Comparison of ENCODE assay signal across 17 cellular contexts in genomic region chr11:1402776-1403620, GRCh38. TPM values are rescaled to one million over a fixed set of nuclear protein-coding genes. Genes with fewer than 3 reads are reported as not detected.
DNase-seq lines count a peak whose midpoint lies in the region; ATAC-seq and TF ChIP-seq lines count a peak whose summit lies in the region.
"Had no signal": no experiment of that assay in that cellular context is flagged by ENCODE, and none has a peak within 500 bp of the region (broad histone marks: within the 10 kb centered on the region; RNA-seq: fewer than 3 reads in every experiment).

No MANE protein-coding gene starts in this region.

- no peak overlapping the region for H3K4me3 Mint-ChIP-seq in natural killer cell treated with Interleukin-12 subunit alpha and Interleukin-12 subunit beta and Interleukin-15 and Interleukin-18, amount 100 ng/mL, for 72 hours
- no peak overlapping the region for H3K4me3 Mint-ChIP-seq in natural killer cell
- H3K4me3 Mint-ChIP-seq: B cell; CD8-positive, alpha-beta T cell; T-cell had no signal

- peak; percentile 42 for DNase-seq in natural killer cell treated with Interleukin-12 subunit alpha and Interleukin-12 subunit beta and Interleukin-15 and Interleukin-18, amount 100 ng/mL, for 72 hours (ENCODE audit: low spot score)
- DNase-seq in natural killer cell (no peak), NB4 (ENCODE audit: low read depth) (peak; percentile 79), dermis blood vessel endothelial cell (no peak), T-helper 1 cell (no peak), foreskin fibroblast (no peak)
- DNase-seq: DMS79 treated with DMSO at 0.1 percent for 48 hours, GDM1, KBM-7, NCI-H1048, NCI-H2081 treated with DMSO at 0.1 percent for 48 hours, NCI-H226, SK-N-SH, T-cell had no signal

- H3K27ac ChIP-seq in angular gyrus (ENCODE audit: low read depth, low read length), result peak overlapping the region; percentile 0

- H3K27me3 Mint-ChIP-seq in natural killer cell treated with Interleukin-12 subunit alpha and Interleukin-12 subunit beta and Interleukin-15 and Interleukin-18, amount 100 ng/mL, for 72 hours, result no peaks in the 10 kb centered on the region
- H3K27me3 Mint-ChIP-seq in natural killer cell (ENCODE audit: low read depth in 2 of 2), result no peaks in the 10 kb centered on the region

- no peaks in the 10 kb centered on the region for H3K9me3 Mint-ChIP-seq in natural killer cell treated with Interleukin-12 subunit alpha and Interleukin-12 subunit beta and Interleukin-15 and Interleukin-18, amount 100 ng/mL, for 72 hours
- no peaks in the 10 kb centered on the region for H3K9me3 Mint-ChIP-seq in natural killer cell
- H3K9me3 Mint-ChIP-seq: CD8-positive, alpha-beta T cell; T-cell had no signal

- H3K4me1 Mint-ChIP-seq in natural killer cell treated with Interleukin-12 subunit alpha and Interleukin-12 subunit beta and Interleukin-15 and Interleukin-18, amount 100 ng/mL, for 72 hours (ENCODE audit: low read depth in 2 of 2), result no peaks in the 10 kb centered on the region
- no peaks in the 10 kb centered on the region for H3K4me1 Mint-ChIP-seq in natural killer cell
- H3K4me1 Mint-ChIP-seq: B cell, T-cell had no signal

- no peak for ATAC-seq in natural killer cell treated with Interleukin-12 subunit alpha and Interleukin-12 subunit beta and Interleukin-15 and Interleukin-18, amount 100 ng/mL, for 72 hours
- ATAC-seq in natural killer cell, result no peak
- ATAC-seq: CD8-positive, alpha-beta T cell; T-cell had no signal

- H3K4me3 ChIP-seq in NB4 (ENCODE audit: low read depth, low read length) (no peak overlapping the region), foreskin fibroblast (ENCODE audit: low read depth in 1 of 2, low read length in 2 of 2) (no peak overlapping the region)

- no peak for TF ChIP-seq POLR2A in NB4 (IDR thresholded peaks at IDR 0.05; ENCODE audit: extremely low read depth, insufficient read length)

- TF ChIP-seq CTCF in natural killer cell (IDR thresholded peaks at IDR 0.05) (no peak), NB4 (IDR thresholded peaks at IDR 0.05; ENCODE audit: low read depth, low read length) (no peak), foreskin fibroblast (IDR thresholded peaks at IDR 0.05; ENCODE audit: low read depth, low read length) (no peak)

- intact Hi-C loops in natural killer cell (cut with micrococcal nuclease), result no loop called here

- H3K27ac Mint-ChIP-seq in natural killer cell treated with Interleukin-12 subunit alpha and Interleukin-12 subunit beta and Interleukin-15 and Interleukin-18, amount 100 ng/mL, for 72 hours, result no peak overlapping the region
- H3K27ac Mint-ChIP-seq in natural killer cell, result no peak overlapping the region
- H3K27ac Mint-ChIP-seq: B cell; CD8-positive, alpha-beta T cell; T-cell had no signal

- no peaks in the 10 kb centered on the region for H3K36me3 Mint-ChIP-seq in natural killer cell treated with Interleukin-12 subunit alpha and Interleukin-12 subunit beta and Interleukin-15 and Interleukin-18, amount 100 ng/mL, for 72 hours
- no peaks in the 10 kb centered on the region for H3K36me3 Mint-ChIP-seq in natural killer cell
- H3K36me3 Mint-ChIP-seq: CD8-positive, alpha-beta T cell; T-cell had no signal

RNA-seq across cellular contexts. Expression of gene BRSK2, which starts 13.3 kb away (rescaled TPM):
- total RNA-seq in natural killer cell treated with Interleukin-12 subunit alpha and Interleukin-12 subunit beta and Interleukin-15 and Interleukin-18, amount 100 ng/mL, for 72 hours, result under 1 TPM; 0.17 to 0.33 TPM
- total RNA-seq in natural killer cell, result under 1 TPM in 2 of 3 donors, not detected in 1; 0.11 to 0.14 TPM
- total RNA-seq in dermis blood vessel endothelial cell, result 0.23 and 0.51 TPM in 2 replicates

Comparison
In these comparisons a context has a peak if more than half of its experiments do, and no peak if none do; other contexts are left out.
1. DNase-seq: peak in natural killer cell treated with Interleukin-12 subunit alpha and Interleukin-12 subunit beta and Interleukin-15 and Interleukin-18, amount 100 ng/mL, for 72 hours (single experiment) and NB4 (single experiment); none in natural killer cell (single experiment), dermis blood vessel endothelial cell (single experiment), T-helper 1 cell (0 of 5) and foreskin fibroblast (0 of 2).